Comparison of ENCODE assay signal across 19 cellular contexts in genomic region chr5:178778919-178779318, GRCh38. TPM values are rescaled to one million over a fixed set of nuclear protein-coding genes. Genes with fewer than 3 reads are reported as not detected.
DNase-seq lines count a peak whose midpoint lies in the region; FAIRE-seq and TF ChIP-seq lines count a peak whose summit lies in the region.
"Had no signal": no experiment of that assay in that cellular context is flagged by ENCODE, and none has a peak within 500 bp of the region (broad histone marks: within the 10 kb centered on the region; RNA-seq: fewer than 3 reads in every experiment).

No MANE protein-coding gene starts in this region.

- FAIRE-seq in kidney (lab: Jason Lieb, UNC): no peak

- H3K27me3 Mint-ChIP-seq in nephron progenitor cell (ENCODE audit: low read depth, poor library complexity): peaks cover 10% of the 10 kb centered on the region

- H3K4me3 Mint-ChIP-seq in nephron progenitor cell: no peak overlapping the region
- H3K4me3 Mint-ChIP-seq: H9 had no signal

- H3K4me1 ChIP-seq in kidney (ENCODE audit: control insufficient read depth in 1 of 2, insufficient read depth in 1 of 2, low read depth in 1 of 2, low read length in 2 of 2) (peaks cover 0 to 10% of the 10 kb centered on the region in 2 donors), Karpas-422 (ENCODE audit: low read length) (no peaks in the 10 kb centered on the region)
- H3K4me1 ChIP-seq: Peyer's patch had no signal

- no peaks in the 10 kb centered on the region for H4K20me1 ChIP-seq in Karpas-422 (ENCODE audit: insufficient read depth, low read depth, low read length)

- intact Hi-C loops in kidney (cut with DNase I): no loop called here

- H3K27me3 ChIP-seq in Karpas-422 (ENCODE audit: low read length): no peaks in the 10 kb centered on the region
- H3K27me3 ChIP-seq: Peyer's patch had no signal

- H3K9me3 ChIP-seq in kidney (ENCODE audit: control insufficient read depth in 1 of 2, low read length in 2 of 2): no peaks in the 10 kb centered on the region
- H3K9me3 ChIP-seq in Karpas-422 (ENCODE audit: low read length): no peaks in the 10 kb centered on the region
- H3K9me3 ChIP-seq: Peyer's patch had no signal

- peak overlapping the region; percentile 61 to 70 for H3K27ac ChIP-seq in kidney (ENCODE audit: low read depth in 2 of 2, low read length in 2 of 2)
- H3K27ac ChIP-seq in Karpas-422 (ENCODE audit: low read length): no peak overlapping the region
- H3K27ac ChIP-seq: 22Rv1, C4-2B, Peyer's patch had no signal

- no peak overlapping the region for H3K4me2 ChIP-seq in Karpas-422 (ENCODE audit: low read depth, low read length, poor library complexity, severe bottlenecking)

- no peaks in the 10 kb centered on the region for H3K79me2 ChIP-seq in Karpas-422 (ENCODE audit: low read length)

- TF ChIP-seq CTCF in kidney (IDR thresholded peaks at IDR 0.05; ENCODE audit: borderline replicate concordance, extremely low read depth, insufficient read depth) (no peak), nephron progenitor cell (IDR thresholded peaks at IDR 0.05) (no peak)

- H3K4me3 ChIP-seq in kidney (ENCODE audit: low read length in 2 of 2) (peak overlapping the region; percentile 46 to 56), Karpas-422 (ENCODE audit: low read length) (no peak overlapping the region)
- H3K4me3 ChIP-seq: Peyer's patch had no signal

- peak overlapping the region; percentile 11 for H3K27ac Mint-ChIP-seq in nephron progenitor cell
- H3K27ac Mint-ChIP-seq: H9 had no signal

- H3K9me3 Mint-ChIP-seq in nephron progenitor cell: peaks cover 33% of the 10 kb centered on the region

- H3K36me3 Mint-ChIP-seq in nephron progenitor cell (ENCODE audit: low read depth): no peaks in the 10 kb centered on the region

- H2AFZ ChIP-seq in Karpas-422 (ENCODE audit: low read length): no peak overlapping the region

- peaks cover 22% of the 10 kb centered on the region for H3K4me1 Mint-ChIP-seq in nephron progenitor cell

- no peaks in the 10 kb centered on the region for H3K9me2 ChIP-seq in Karpas-422 (replicated peaks; ENCODE audit: insufficient read depth, low read length)

- no peaks in the 10 kb centered on the region for H3K36me3 ChIP-seq in kidney (ENCODE audit: control insufficient read depth in 1 of 2, insufficient read depth in 2 of 2, low read length in 2 of 2)
- H3K36me3 ChIP-seq in Karpas-422 (ENCODE audit: insufficient read depth, low read length): no peaks in the 10 kb centered on the region
- H3K36me3 ChIP-seq: Peyer's patch had no signal

- H3K9ac ChIP-seq in kidney (ENCODE audit: low read length in 2 of 2) (peak overlapping the region in 1 of 2 donors; percentile 19), Karpas-422 (ENCODE audit: low read length) (no peak overlapping the region)

- DNase-seq in NCI-H146 (lab: John Stamatoyannopoulos, UW) (peak; percentile 32), NCI-H146 treated with DMSO at 0.1 percent for 48 hours (lab: John Stamatoyannopoulos, UW; ENCODE audit: unreplicated experiment) (no peak), kidney (peak; percentile 48), nephron progenitor cell (no peak), NCI-H345 treated with DMSO at 0.1 percent for 48 hours (lab: John Stamatoyannopoulos, UW; ENCODE audit: unreplicated experiment) (no peak), Karpas-422 (no peak), MV-4-11 (lab: John Stamatoyannopoulos, UW) (no peak), SK-N-DZ (ENCODE audit: low spot score) (no peak)
- DNase-seq: Calu3, H9, NCI-H1048, NCI-H1694, NCI-H2107, NCI-H345, NCI-H748 treated with DMSO at 0.1 percent for 48 hours, Peyer's patch, SHP77 had no signal

RNA-seq across cellular contexts. Expression of gene ZNF354A, which starts 48.5 kb away (rescaled TPM):
- total RNA-seq in kidney: 12.9 TPM
- polyA plus RNA-seq in kidney (ENCODE audit: insufficient read depth, low read depth, low replicate concordance): 8.5 TPM
- total RNA-seq in Karpas-422 (2014; rRNA removed; shearing (Covaris generic); ENCODE audit: low replicate concordance): 16.1 and 19.3 TPM in 2 replicates
- polyA plus RNA-seq in SK-N-DZ (2014; cell fraction: cytosol; rRNA removed): 18.6 and 21.6 TPM in 2 replicates
- polyA plus RNA-seq in SK-N-DZ (2014; cell fraction: nucleus; rRNA removed): 34.6 and 57.5 TPM in 2 replicates

Comparison
In these comparisons a context has a peak if more than half of its experiments do, and no peak if none do; other contexts are left out.
1. DNase-seq: peak in NCI-H146 (single experiment) and kidney (single experiment); none in NCI-H146 treated with DMSO at 0.1 percent for 48 hours (single experiment), nephron progenitor cell (single experiment), NCI-H345 treated with DMSO at 0.1 percent for 48 hours (single experiment), Karpas-422 (single experiment), MV-4-11 (single experiment) and SK-N-DZ (single experiment).